ENCODE assay signal across 13 cellular contexts in genomic region chr9:94182532-94182931, GRCh38.
DNase-seq lines count a peak whose midpoint lies in the region; ATAC-seq and TF ChIP-seq lines count a peak whose summit lies in the region.
"Had no signal": no experiment of that assay in that cellular context is flagged by ENCODE, and none has a peak within 500 bp of the region (broad histone marks: within the 10 kb centered on the region; RNA-seq: fewer than 3 reads in every experiment).

No MANE protein-coding gene starts in this region.

- H3K9me3 ChIP-seq in OCI-LY1 (ENCODE audit: low read length): no peaks in the 10 kb centered on the region
- H3K9me3 ChIP-seq: Caco-2 had no signal

- no peaks in the 10 kb centered on the region for H3K79me2 ChIP-seq in OCI-LY1 (ENCODE audit: insufficient read depth, low read length)

- H3K27me3 ChIP-seq in OCI-LY1 (ENCODE audit: insufficient read depth, low read length): no peaks in the 10 kb centered on the region

- H3K4me1 Mint-ChIP-seq in activated T-cell treated with anti-CD3 and anti-CD28 coated beads, Interleukin-2, amount 50 U/mL, for 24 hours (ENCODE audit: low read depth): peaks cover 54% of the 10 kb centered on the region
- H3K4me1 Mint-ChIP-seq in brain (peaks cover 20% of the 10 kb centered on the region), progenitor cell of endocrine pancreas (ENCODE audit: low read depth) (peaks cover 10% of the 10 kb centered on the region)

- H3K36me3 Mint-ChIP-seq in activated T-cell treated with anti-CD3 and anti-CD28 coated beads, Interleukin-2, amount 50 U/mL, for 24 hours (ENCODE audit: low read depth): peaks cover 75% of the 10 kb centered on the region
- peaks cover 47% of the 10 kb centered on the region for H3K36me3 Mint-ChIP-seq in brain
- peaks cover 27% of the 10 kb centered on the region for H3K36me3 Mint-ChIP-seq in progenitor cell of endocrine pancreas (ENCODE audit: insufficient read depth)

- H3K27ac Mint-ChIP-seq in activated T-cell treated with anti-CD3 and anti-CD28 coated beads, Interleukin-2, amount 50 U/mL, for 24 hours: peak overlapping the region; percentile 61
- H3K27ac Mint-ChIP-seq in brain: peak overlapping the region in 3 of 5 experiments; percentile 1 to 86 (median 11)
- H3K27ac Mint-ChIP-seq in progenitor cell of endocrine pancreas: peak overlapping the region; percentile 56

- no peaks in the 10 kb centered on the region for H3K9me3 Mint-ChIP-seq in activated T-cell treated with anti-CD3 and anti-CD28 coated beads, Interleukin-2, amount 50 U/mL, for 24 hours
- H3K9me3 Mint-ChIP-seq in brain (peaks cover 5 to 9% (median 6%) of the 10 kb centered on the region in 5 experiments), progenitor cell of endocrine pancreas (ENCODE audit: low read depth) (peaks cover 4% of the 10 kb centered on the region)

- no peak overlapping the region for H3K9ac ChIP-seq in OCI-LY1 (ENCODE audit: low read length)

- no peak overlapping the region for H3K4me3 ChIP-seq in OCI-LY1 (ENCODE audit: low read depth, low read length, poor library complexity, severe bottlenecking)

- no peak for DNase-seq in activated T-cell treated with anti-CD3 and anti-CD28 coated beads, Interleukin-2, amount 50 U/mL, for 24 hours
- no peak for DNase-seq in activated T-cell treated with anti-CD3 and anti-CD28 coated beads, Interleukin-2, amount 50 U/mL, for 48 hours
- no peak for DNase-seq in progenitor cell of endocrine pancreas (ENCODE audit: low spot score, unreplicated experiment)
- no peak for DNase-seq in Ammon's horn (ENCODE audit: low spot score)
- DNase-seq in NCI-H1105 treated with DMSO at 0.1 percent for 48 hours (lab: John Stamatoyannopoulos, UW): no peak
- DNase-seq: activated gamma-delta T cell, Caco-2, NCI-H2029 treated with DMSO at 0.1 percent for 48 hours, NCI-H526 treated with DMSO at 0.1 percent for 48 hours, T1000 had no signal

- H4K20me1 ChIP-seq in OCI-LY1 (ENCODE audit: insufficient read depth, low read length): no peaks in the 10 kb centered on the region

- no peak overlapping the region for H3K4me2 ChIP-seq in OCI-LY1 (ENCODE audit: low read length)

- peaks cover 16% of the 10 kb centered on the region for H3K4me1 ChIP-seq in OCI-LY1 (ENCODE audit: insufficient read depth, low read length, severe bottlenecking)
- H3K4me1 ChIP-seq: Caco-2 had no signal

- H2AFZ ChIP-seq in OCI-LY1 (ENCODE audit: low read length): no peak overlapping the region

- H3K4me3 Mint-ChIP-seq in activated T-cell treated with anti-CD3 and anti-CD28 coated beads, Interleukin-2, amount 50 U/mL, for 24 hours: no peak overlapping the region
- H3K4me3 Mint-ChIP-seq in brain (no peak overlapping the region), progenitor cell of endocrine pancreas (ENCODE audit: low read depth) (no peak overlapping the region)

- no peaks in the 10 kb centered on the region for H3K27me3 Mint-ChIP-seq in activated T-cell treated with anti-CD3 and anti-CD28 coated beads, Interleukin-2, amount 50 U/mL, for 24 hours
- no peaks in the 10 kb centered on the region for H3K27me3 Mint-ChIP-seq in brain
- H3K27me3 Mint-ChIP-seq in progenitor cell of endocrine pancreas: no peaks in the 10 kb centered on the region

- H3K27ac ChIP-seq in OCI-LY1 (ENCODE audit: low read depth, low read length, poor library complexity, severe bottlenecking): peak overlapping the region; percentile 35

- peaks cover 21% of the 10 kb centered on the region for H3K36me3 ChIP-seq in OCI-LY1 (ENCODE audit: insufficient read depth, low read length)

- H3K9me2 ChIP-seq in OCI-LY1 (ENCODE audit: low read depth, low read length): no peaks in the 10 kb centered on the region

- no peak for ATAC-seq in HG03460 (IDR thresholded peaks at IDR 0.05; ENCODE audit: unreplicated experiment)

- TF ChIP-seq CTCF in OCI-LY1 (IDR thresholded peaks at IDR 0.05; ENCODE audit: low read length) (no peak), brain (conservative IDR thresholded peaks at IDR 0.05) (no peak), progenitor cell of endocrine pancreas (IDR thresholded peaks at IDR 0.05; ENCODE audit: unreplicated experiment) (no peak)

- H3F3A ChIP-seq in OCI-LY1 (ENCODE audit: insufficient read depth, low read length): no peaks in the 10 kb centered on the region

Comparison
In these comparisons a context has a peak if more than half of its experiments do, and no peak if none do; other contexts are left out.
1. H3K27ac Mint-ChIP-seq: peak in every context shown above with its lines; median percentile 61 in activated T-cell treated with anti-CD3 and anti-CD28 coated beads, Interleukin-2, amount 50 U/mL, for 24 hours; 56 in progenitor cell of endocrine pancreas; 11 in brain.